8 cellular contexts compared by ENCODE assay signal in genomic region chr7:44797329-44798258, GRCh38. TPM values are rescaled to one million over a fixed set of nuclear protein-coding genes. Genes with fewer than 3 reads are reported as not detected.
DNase-seq lines count a peak whose midpoint lies in the region; ATAC-seq and TF ChIP-seq lines count a peak whose summit lies in the region.

No MANE protein-coding gene starts in this region.

- H2BK120ac ChIP-seq in trophoblast cell (ENCODE audit: insufficient read depth, low read length, poor library complexity), result peak overlapping the region; percentile 49

- TF ChIP-seq POLR2A in heart left ventricle (IDR thresholded peaks at IDR 0.05), result peak in 1 of 2 donors; percentile 24
- peak; percentile 24 to 64 for TF ChIP-seq POLR2A in tibial nerve (IDR thresholded peaks at IDR 0.05)

- H3K9me3 ChIP-seq in heart left ventricle, result no peaks in the 10 kb centered on the region
- no peaks in the 10 kb centered on the region for H3K9me3 ChIP-seq in trophoblast cell (ENCODE audit: insufficient read depth, low read depth, low read length)
- H3K9me3 ChIP-seq in tibial nerve, result no peaks in the 10 kb centered on the region

- ATAC-seq in HG02763 (IDR thresholded peaks at IDR 0.05; ENCODE audit: unreplicated experiment), result peak; percentile 48
- peak; percentile 79 to 89 (median 82) for ATAC-seq in heart left ventricle

- H4K91ac ChIP-seq in trophoblast cell (ENCODE audit: low read depth, low read length), result peak overlapping the region; percentile 96

- H3K79me1 ChIP-seq in trophoblast cell (ENCODE audit: low read length), result peaks cover 10% of the 10 kb centered on the region

- peak overlapping the region; percentile 95 to 100 (median 98) for H3K27ac ChIP-seq in heart left ventricle
- peak overlapping the region; percentile 97 for H3K27ac ChIP-seq in trophoblast cell (ENCODE audit: low read depth, low read length)
- H3K27ac ChIP-seq in tibial nerve, result peak overlapping the region; percentile 96 to 100 (median 100)

- H3K27me3 ChIP-seq in heart left ventricle (no peaks in the 10 kb centered on the region), trophoblast cell (ENCODE audit: insufficient read depth, low read length) (no peaks in the 10 kb centered on the region), tibial nerve (no peaks in the 10 kb centered on the region)

- H3K18ac ChIP-seq in trophoblast cell (ENCODE audit: low read length), result peak overlapping the region; percentile 83

- DNase-seq in GM12865 (ENCODE audit: low read depth) (peak; percentile 94), NCI-H146 (lab: John Stamatoyannopoulos, UW) (peak; percentile 86), T-helper 1 cell (peak; percentile 66 to 89 (median 79)), amniotic epithelial cell (ENCODE audit: low read depth) (peak; percentile 67), heart left ventricle (peak; percentile 91 to 94 (median 92)), trophoblast cell (peak; percentile 81 to 84), tibial nerve (ENCODE audit: low spot score in 2 of 2) (peak; percentile 82 to 88)

- H3K36me3 ChIP-seq in heart left ventricle (peaks cover 3 to 45% (median 40%) of the 10 kb centered on the region in 9 donors), trophoblast cell (ENCODE audit: control insufficient read depth in 1 of 2, insufficient read depth in 2 of 2, low read length in 2 of 2) (peaks cover 20 to 34% of the 10 kb centered on the region in 2 experiments), tibial nerve (peaks cover 8 to 35% (median 13%) of the 10 kb centered on the region in 3 donors)

- H4K12ac ChIP-seq in trophoblast cell (ENCODE audit: low read depth, low read length), result no peak overlapping the region

- peak in 1 of 2 donors; percentile 91 for TF ChIP-seq EP300 in tibial nerve (IDR thresholded peaks at IDR 0.05)

- no peak overlapping the region for H3K23ac ChIP-seq in trophoblast cell (ENCODE audit: low read length)

- H3K14ac ChIP-seq in trophoblast cell (ENCODE audit: low read length), result peak overlapping the region; percentile 92

- H4K8ac ChIP-seq in trophoblast cell (ENCODE audit: low read depth, low read length), result peak overlapping the region; percentile 85

- WGBS in heart left ventricle, 4 donors, result 4 to 6% (median 4%) methylated on average over 20 to 26 of the region's 26 CpGs
- whole genome bisulfite sequencing in trophoblast cell (ENCODE audit: extremely low coverage, insufficient coverage, insufficient read length), result no CpG with 5 or more reads among the region's 26 CpGs
- 1 to 3% methylated on average over 26 of the region's 26 CpGs for WGBS in tibial nerve, 2 donors

- intact Hi-C loops in heart left ventricle (cut with DNase I), result loop anchor here in 9 of 10 donors (1.0 to 5.0 kb wide), 9 partner anchors 45 to 191 kb away; partner anchors contain the start of genes ZMIZ2 (in 7 of the 9), H2AZ2 (in 3 of the 9) and OGDH (in 3 of the 9)

- H3K79me2 ChIP-seq in trophoblast cell (ENCODE audit: control insufficient read depth, insufficient read depth, low read length, poor library complexity), result peaks cover 13% of the 10 kb centered on the region

- no peak overlapping the region for H2BK12ac ChIP-seq in trophoblast cell (ENCODE audit: low read length)

- peak overlapping the region; percentile 99 for H3K4ac ChIP-seq in trophoblast cell (ENCODE audit: low read depth, low read length)

- peak overlapping the region; percentile 99 for H3K4me3 ChIP-seq in GM12865 (ENCODE audit: low read depth, low read length)
- peak overlapping the region; percentile 60 to 97 (median 80) for H3K4me3 ChIP-seq in heart left ventricle
- H3K4me3 ChIP-seq in trophoblast cell (ENCODE audit: low read depth, low read length), result peak overlapping the region; percentile 90
- peak overlapping the region; percentile 59 to 95 (median 76) for H3K4me3 ChIP-seq in tibial nerve

- H3K9ac ChIP-seq in trophoblast cell (ENCODE audit: low read length), result peak overlapping the region; percentile 92

- TF ChIP-seq CTCF in GM12865 (IDR thresholded peaks at IDR 0.05; ENCODE audit: insufficient read depth, low read depth, low read length, missing control alignments), result peak; percentile 52
- peak in 11 of 12 donors; percentile 21 to 66 (median 53) for TF ChIP-seq CTCF in heart left ventricle (IDR thresholded peaks at IDR 0.05)
- peak; percentile 44 to 56 (median 52) for TF ChIP-seq CTCF in tibial nerve (IDR thresholded peaks at IDR 0.05)

- H2AFZ ChIP-seq in trophoblast cell (ENCODE audit: insufficient read depth, low read length, poor library complexity), result no peak overlapping the region

- H3K4me1 ChIP-seq in heart left ventricle (peaks cover 7 to 35% (median 23%) of the 10 kb centered on the region in 12 donors), trophoblast cell (ENCODE audit: control insufficient read depth in 1 of 2, insufficient read depth in 2 of 2, low read length in 2 of 2) (peaks cover 2 to 5% of the 10 kb centered on the region in 2 experiments), tibial nerve (peaks cover 0 to 34% (median 19%) of the 10 kb centered on the region in 4 donors)

- no peak overlapping the region for H2AK5ac ChIP-seq in trophoblast cell (ENCODE audit: low read length)

- H3K4me2 ChIP-seq in trophoblast cell (ENCODE audit: low read length), result peak overlapping the region; percentile 66

- H2BK5ac ChIP-seq in trophoblast cell (ENCODE audit: low read depth, low read length, poor library complexity), result peak overlapping the region; percentile 89

RNA-seq across cellular contexts. Expression of gene PPIA, which starts 1.1 kb away (rescaled TPM):
- total RNA-seq in heart left ventricle (100 to 1,000 TPM; 327 to 924 (median 571) TPM), tibial nerve (1,000 to 10,000 TPM in 2 of 4 donors, 100 to 1,000 TPM in 2; 803 to 1,127 (median 967) TPM)
- 1,000 to 10,000 TPM; 1,197 to 3,804 TPM for polyA plus RNA-seq in heart left ventricle
- 1,607 and 1,645 TPM in 2 replicates for polyA plus RNA-seq in trophoblast cell (2013)

RNA-seq across cellular contexts. Expression of gene ZMIZ2, which starts 48.9 kb away (rescaled TPM):
- total RNA-seq in heart left ventricle, result 10 to 100 TPM; 18.5 to 71.5 (median 46.5) TPM
- 10 to 100 TPM; 44.4 to 45.7 TPM for polyA plus RNA-seq in heart left ventricle
- polyA plus RNA-seq in trophoblast cell (2013), result 27.0 and 27.4 TPM in 2 replicates
- 10 to 100 TPM; 24.7 to 48.9 (median 32.7) TPM for total RNA-seq in tibial nerve

RNA-seq across cellular contexts. Expression of gene H2AZ2, which starts 50.3 kb away (rescaled TPM):
- 100 to 1,000 TPM; 188 to 274 (median 224) TPM for total RNA-seq in heart left ventricle
- 100 to 1,000 TPM; 161 to 179 TPM for polyA plus RNA-seq in heart left ventricle
- 172 and 182 TPM in 2 replicates for polyA plus RNA-seq in trophoblast cell (2013)
- total RNA-seq in tibial nerve, result 100 to 1,000 TPM in 3 of 4 donors, 10 to 100 TPM in 1; 97.5 to 136 (median 126) TPM

Comparison
In these comparisons a context has a peak if more than half of its experiments do, and no peak if none do; other contexts are left out.
1. Peak in every context shown above with its lines: DNase-seq, ATAC-seq, H3K4me3 ChIP-seq and H3K27ac ChIP-seq.